ENCODE assay signal across 18 cellular contexts in the genomic region with DNA sequence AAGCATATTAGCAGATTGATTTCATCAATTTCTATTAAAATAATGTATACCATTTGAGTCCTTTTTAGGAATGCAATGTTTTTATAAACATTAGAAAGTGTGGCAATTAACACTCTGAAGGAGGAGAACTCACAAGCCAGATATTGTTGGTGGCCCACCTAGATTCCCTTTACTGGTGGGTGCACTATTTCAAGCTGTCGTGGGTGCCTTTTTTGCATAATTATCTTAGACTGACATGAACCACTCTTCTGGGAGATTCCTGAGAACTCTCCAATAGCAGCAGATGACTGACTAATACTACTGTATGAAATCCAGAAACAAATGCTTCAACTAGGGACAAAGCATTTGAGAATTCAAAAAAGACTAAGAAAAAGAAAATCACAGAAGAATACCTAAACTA.
"Had no signal": no experiment of that assay in that cellular context is flagged by ENCODE, and none has a peak within 500 bp of the region (broad histone marks: within the 10 kb centered on the region; RNA-seq: fewer than 3 reads in every experiment).

No MANE protein-coding gene starts in this region.

- H3K9me3 ChIP-seq: SK-N-SH had no signal

- H3K9me2 ChIP-seq: SK-N-SH had no signal

- H3K9ac ChIP-seq: SK-N-SH had no signal

- H3K4me2 ChIP-seq: SK-N-SH had no signal

- H3K27ac ChIP-seq: RWPE1 had no signal

- DNase-seq: IMR-90, Karpas-422, KG1, MM.1S, NCI-H1092 treated with DMSO at 0.1 percent for 48 hours, NCI-H1436, NCI-H187, NCI-H2029, NCI-H2081 treated with DMSO at 0.1 percent for 48 hours, NCI-H2171, NCI-H345, NCI-H446 treated with DMSO at 0.1 percent for 48 hours, NCI-H510A treated with DMSO at 0.1 percent for 48 hours, NCI-H526, PC-3, SHP77, SK-N-SH had no signal
